1 cellular context compared by ENCODE assay signal in the genomic region with DNA sequence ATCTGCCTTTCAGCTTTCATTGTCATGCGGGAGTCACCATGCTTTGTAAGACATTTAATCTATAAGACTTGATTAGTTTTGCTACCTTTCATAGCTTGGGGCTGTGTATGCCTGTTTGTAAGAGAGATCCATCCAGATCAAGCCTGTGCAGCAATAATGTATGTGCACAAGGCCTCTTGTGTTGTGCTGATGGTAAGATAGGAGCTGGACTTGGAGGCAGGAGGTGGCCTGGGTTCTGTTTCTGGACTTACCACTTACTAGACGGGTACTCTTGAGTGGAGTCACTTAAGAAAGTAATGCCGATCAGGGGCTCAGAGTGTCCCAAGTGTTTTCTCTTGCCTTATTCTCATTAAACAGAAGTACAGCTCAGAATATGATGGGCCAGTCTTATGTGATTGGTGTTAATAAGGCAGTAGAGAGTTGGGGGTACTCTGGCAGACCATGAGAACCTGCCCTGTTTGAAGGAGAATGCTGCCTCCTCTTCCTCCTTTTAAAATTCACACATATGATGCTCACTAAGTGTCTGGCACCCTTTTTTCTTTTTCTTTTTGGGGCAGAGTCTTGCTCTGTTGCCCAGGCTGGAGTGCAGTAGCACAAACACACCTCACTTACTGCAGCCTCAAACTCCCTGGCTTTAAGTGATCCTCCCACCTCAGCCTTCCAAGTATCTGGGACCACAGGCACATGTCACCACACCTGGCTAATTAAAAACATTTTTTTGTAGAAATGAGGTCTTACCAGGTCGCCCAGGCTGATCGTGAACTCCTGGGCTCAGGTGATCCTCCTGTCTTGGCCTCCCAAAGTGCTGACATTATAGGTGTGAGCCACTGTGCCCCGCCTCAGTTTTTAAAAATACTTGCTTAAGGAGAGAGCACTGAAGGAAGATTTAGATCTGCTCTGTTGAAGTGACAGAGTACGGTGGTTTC.
TF ChIP-seq lines count a peak whose summit lies in the region.

No MANE protein-coding gene starts in this region.

TF ChIP-seq in SK-N-SH, 30 proteins besides CTCF, POLR2A, EP300 and RAD21 (continued from another document):
- TF ChIP-seq, protein P1, sequence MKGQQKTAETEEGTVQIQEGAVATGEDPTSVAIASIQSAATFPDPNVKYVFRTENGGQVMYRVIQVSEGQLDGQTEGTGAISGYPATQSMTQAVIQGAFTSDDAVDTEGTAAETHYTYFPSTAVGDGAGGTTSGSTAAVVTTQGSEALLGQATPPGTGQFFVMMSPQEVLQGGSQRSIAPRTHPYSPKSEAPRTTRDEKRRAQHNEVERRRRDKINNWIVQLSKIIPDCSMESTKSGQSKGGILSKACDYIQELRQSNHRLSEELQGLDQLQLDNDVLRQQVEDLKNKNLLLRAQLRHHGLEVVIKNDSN (IDR thresholded peaks at IDR 0.05; ENCODE audit: borderline replicate concordance, low read depth) = no peak
- TF ChIP-seq RFX5 (IDR thresholded peaks at IDR 0.05; ENCODE audit: low read length) (no peak), YY1 (IDR thresholded peaks at IDR 0.05; ENCODE audit: low read depth) (no peak), FOXJ3 (CRISPR knock-in tag; IDR thresholded peaks at IDR 0.05) (0 out of 2 replicates have a peak, but pooled peaks have one; percentile 40), RCOR1 (IDR thresholded peaks at IDR 0.05; ENCODE audit: low read length) (no peak), FOXM1 (IDR thresholded peaks at IDR 0.05; ENCODE audit: low read depth) (no peak), TCF12 (IDR thresholded peaks at IDR 0.05) (no peak), MXI1 (IDR thresholded peaks at IDR 0.05; ENCODE audit: low read depth, low read length) (no peak)
